Comparison of ENCODE assay signal across 1 cellular context in the genomic region with DNA sequence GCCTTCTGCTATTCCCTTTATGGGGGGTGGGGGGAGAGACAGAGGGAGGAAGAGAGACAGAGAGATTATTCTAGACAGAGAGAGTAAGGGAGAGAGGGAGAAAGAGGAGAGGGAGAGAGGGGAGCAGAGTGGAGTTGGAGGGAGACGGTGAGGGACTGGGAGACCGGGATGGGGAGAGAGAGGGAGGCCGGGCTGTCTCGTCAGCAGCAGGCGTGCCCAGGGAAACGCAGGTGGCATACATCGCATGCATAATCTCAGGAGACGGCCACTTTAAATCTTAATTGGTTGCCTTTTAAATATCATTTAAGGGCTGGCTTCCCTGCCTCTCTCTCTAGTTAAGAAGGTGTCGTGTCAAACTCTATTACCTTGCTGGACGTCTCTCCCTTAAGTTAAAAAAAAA.
TF ChIP-seq lines count a peak whose summit lies in the region.

No MANE protein-coding gene starts in this region.

TF ChIP-seq in HEK293, 187 proteins besides CTCF, POLR2A, EP300 and RAD21 (continued from another document):
- TF ChIP-seq ZNF645 (tag by site-specific recombination; IDR thresholded peaks at IDR 0.05), result no peak
